Comparison of ENCODE assay signal across 8 cellular contexts in the genomic region with DNA sequence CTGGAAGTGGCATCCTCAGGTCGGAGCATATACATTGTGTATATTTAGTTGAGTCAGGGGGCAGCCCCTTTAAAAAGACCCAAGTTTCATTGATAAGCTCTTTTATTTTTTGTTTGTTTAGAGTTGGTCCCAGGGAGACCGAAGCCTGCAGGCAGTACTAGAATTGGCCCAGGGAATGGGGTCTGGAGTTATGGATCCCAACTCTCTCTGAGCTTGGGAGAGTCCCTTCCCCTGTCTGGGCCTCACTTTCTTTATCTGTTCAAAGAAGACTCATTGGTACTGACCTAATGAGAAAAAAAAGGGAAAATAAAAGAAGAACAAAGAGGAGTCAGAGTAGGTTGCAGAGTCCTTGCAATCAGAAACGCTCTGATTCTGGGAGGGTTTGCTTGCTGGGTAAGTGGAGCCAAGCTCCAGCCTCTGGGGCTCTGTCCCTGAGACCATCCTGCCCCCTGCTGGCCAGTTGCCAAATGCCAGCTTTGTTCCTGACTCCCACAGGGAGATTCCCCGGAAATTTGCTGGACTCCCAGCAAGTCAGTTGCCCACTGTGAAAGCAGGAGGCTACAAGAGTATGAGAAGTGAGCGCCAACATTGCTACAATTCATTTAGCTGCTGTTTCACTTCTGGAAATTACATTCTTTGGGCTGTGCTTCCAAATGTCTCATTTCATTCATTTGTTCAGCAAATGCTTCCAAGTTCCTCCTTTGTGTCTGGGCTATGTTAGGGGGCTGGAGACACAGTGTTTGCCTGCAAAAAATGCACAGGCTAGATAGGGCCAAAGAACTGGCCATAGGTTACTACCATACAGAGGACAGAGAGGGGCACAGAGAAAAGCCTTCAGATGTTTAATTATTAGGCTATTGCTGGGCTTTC.
DNase-seq lines count a peak whose midpoint lies in the region; ATAC-seq and TF ChIP-seq lines count a peak whose summit lies in the region.

No MANE protein-coding gene starts in this region.

- no peak overlapping the region for H3K27ac ChIP-seq in parathyroid adenoma

- no peaks in the 10 kb centered on the region for H3K9me3 Mint-ChIP-seq in activated T-cell treated with anti-CD3 and anti-CD28 coated beads, Interleukin-2, amount 50 U/mL, for 4 hours

- DNase-seq in GM12864 (ENCODE audit: low read depth) (peak; percentile 24), HT-29 (ENCODE audit: low spot score) (peak; percentile 67), OCI-M2 (lab: John Stamatoyannopoulos, UW; ENCODE audit: unreplicated experiment) (peak; percentile 46), fibroblast of the aortic adventitia (ENCODE audit: low read depth) (peak; percentile 82)
- peak; percentile 52 for DNase-seq in activated T-cell treated with anti-CD3 and anti-CD28 coated beads, Interleukin-2, amount 50 U/mL, for 4 hours

- H2AFZ ChIP-seq in parathyroid adenoma: no peak overlapping the region

- no peaks in the 10 kb centered on the region for H3K4me1 ChIP-seq in parathyroid adenoma

- H3K4me3 ChIP-seq in GM12864 (ENCODE audit: low read depth, low read length) (no peak overlapping the region), fibroblast of the aortic adventitia (ENCODE audit: low read depth, low read length) (no peak overlapping the region), parathyroid adenoma (ENCODE audit: low read depth, low read length) (no peak overlapping the region)

- H3K36me3 ChIP-seq in parathyroid adenoma (ENCODE audit: control insufficient read depth, insufficient read depth, low read length): no peaks in the 10 kb centered on the region

- ATAC-seq in activated T-cell treated with anti-CD3 and anti-CD28 coated beads, Interleukin-2, amount 50 U/mL, for 4 hours: peak; percentile 53 to 69
- no peak for ATAC-seq in GM19452 (IDR thresholded peaks at IDR 0.05; ENCODE audit: unreplicated experiment)
- no peak for ATAC-seq in HG03460 (IDR thresholded peaks at IDR 0.05; ENCODE audit: unreplicated experiment)

- no peaks in the 10 kb centered on the region for H3K9me3 ChIP-seq in parathyroid adenoma (ENCODE audit: control insufficient read depth, low read length)

- no peaks in the 10 kb centered on the region for H3K79me2 ChIP-seq in parathyroid adenoma

- H3K4me2 ChIP-seq in parathyroid adenoma (ENCODE audit: low read length): no peak overlapping the region

- no peak overlapping the region for H3K9ac ChIP-seq in parathyroid adenoma

- H3K4me3 Mint-ChIP-seq in activated T-cell treated with anti-CD3 and anti-CD28 coated beads, Interleukin-2, amount 50 U/mL, for 4 hours: no peak overlapping the region

- H3K27me3 Mint-ChIP-seq in activated T-cell treated with anti-CD3 and anti-CD28 coated beads, Interleukin-2, amount 50 U/mL, for 4 hours (ENCODE audit: low read depth): no peaks in the 10 kb centered on the region

- peaks cover 1% of the 10 kb centered on the region for H3K4me1 Mint-ChIP-seq in activated T-cell treated with anti-CD3 and anti-CD28 coated beads, Interleukin-2, amount 50 U/mL, for 4 hours (ENCODE audit: low read depth)

- H3K36me3 Mint-ChIP-seq in activated T-cell treated with anti-CD3 and anti-CD28 coated beads, Interleukin-2, amount 50 U/mL, for 4 hours (ENCODE audit: insufficient read depth): no peaks in the 10 kb centered on the region

- TF ChIP-seq CTCF in GM12864 (IDR thresholded peaks at IDR 0.05; ENCODE audit: low read depth, low read length, missing control alignments) (peak; percentile 99), fibroblast of the aortic adventitia (IDR thresholded peaks at IDR 0.05; ENCODE audit: insufficient read depth, low read length) (peak; percentile 78), parathyroid adenoma (IDR thresholded peaks at IDR 0.05) (peak; percentile 32)

- H3K27me3 ChIP-seq in parathyroid adenoma (ENCODE audit: control insufficient read depth, insufficient read depth, low read length): no peaks in the 10 kb centered on the region

Comparison
In these comparisons a context has a peak if more than half of its experiments do, and no peak if none do; other contexts are left out.
1. DNase-seq: peak in every context shown above with its lines; median percentile 82 in fibroblast of the aortic adventitia; 67 in HT-29; 52 in activated T-cell treated with anti-CD3 and anti-CD28 coated beads, Interleukin-2, amount 50 U/mL, for 4 hours; 46 in OCI-M2; 24 in GM12864.
2. CTCF ChIP-seq: peak in every context shown above with its lines; median percentile 99 in GM12864; 78 in fibroblast of the aortic adventitia; 32 in parathyroid adenoma.
3. ATAC-seq: peak in activated T-cell treated with anti-CD3 and anti-CD28 coated beads, Interleukin-2, amount 50 U/mL, for 4 hours (2 of 2); none in GM19452 (single experiment) and HG03460 (single experiment).